In genomic region chr21:26833460-26833939, GRCh38 we compare ENCODE assay signal across 25 cellular contexts. TPM values are rescaled to one million over a fixed set of nuclear protein-coding genes. Genes with fewer than 3 reads are reported as not detected.
DNase-seq lines count a peak whose midpoint lies in the region; ATAC-seq, FAIRE-seq and TF ChIP-seq lines count a peak whose summit lies in the region.
"Had no signal": no experiment of that assay in that cellular context is flagged by ENCODE, and none has a peak within 500 bp of the region (broad histone marks: within the 10 kb centered on the region; RNA-seq: fewer than 3 reads in every experiment).

No MANE protein-coding gene starts in this region.

- H3K4me3 Mint-ChIP-seq in T-helper 1 cell treated with Interleukin-12 subunit alpha and Interleukin-12 subunit beta and Interleukin-4 antibody, amounts not matched to agents 30 μg/mL and 1 μg/mL, for 36 hours, result peak overlapping the region; percentile 10
- H3K4me3 Mint-ChIP-seq in natural killer cell, result peak overlapping the region; percentile 79
- H3K4me3 Mint-ChIP-seq: activated naive CD8-positive, alpha-beta T cell treated with anti-CD3 and anti-CD28 coated beads, Interleukin-2, amount 10 ng/mL, durations not matched to agents 7 days and 5 days; dendritic cell treated with granulocyte-macrophage colony-stimulating factor and Interleukin-4, amounts not matched to agents 40 ng/mL and 50 ng/mL, for 4 days; nephron; stimulated activated naive CD8-positive, alpha-beta T cell treated with anti-CD3 and anti-CD28 coated beads, Interleukin-15, amount 100 ng/mL, for 72 hours had no signal

- H3K27me3 Mint-ChIP-seq in T-helper 1 cell treated with Interleukin-12 subunit alpha and Interleukin-12 subunit beta and Interleukin-4 antibody, amounts not matched to agents 30 μg/mL and 1 μg/mL, for 36 hours (ENCODE audit: low read depth), result peaks cover 2% of the 10 kb centered on the region
- H3K27me3 Mint-ChIP-seq in natural killer cell (ENCODE audit: low read depth in 2 of 2), result no peaks in the 10 kb centered on the region
- H3K27me3 Mint-ChIP-seq: dendritic cell treated with granulocyte-macrophage colony-stimulating factor and Interleukin-4, amounts not matched to agents 40 ng/mL and 50 ng/mL, for 4 days had no signal

- H3K27me3 ChIP-seq in heart left ventricle (no peaks in the 10 kb centered on the region), upper lobe of left lung (no peaks in the 10 kb centered on the region)
- H3K27me3 ChIP-seq: spleen had no signal

- DNase-seq in T-helper 1 cell (no peak), heart left ventricle (peak in 1 of 5 donors; percentile 32), natural killer cell (no peak), upper lobe of left lung (no peak), frontal cortex (ENCODE audit: low spot score in 2 of 2) (no peak)
- DNase-seq: activated CD4-positive, alpha-beta T cell treated with anti-CD3 and anti-CD28 coated beads for 4 hours; activated naive CD8-positive, alpha-beta T cell treated with anti-CD3 and anti-CD28 coated beads, Interleukin-2, amount 10 ng/mL, durations not matched to agents 7 days and 5 days; Caco-2; kidney; NCI-H1105; NCI-H2081; NCI-H510A; RPMI8226; spleen; stimulated activated CD4-positive, alpha-beta T cell treated with anti-CD3 and anti-CD28 coated beads, Interleukin-4, amount 100 ng/mL, for 4 hours; stimulated activated naive CD8-positive, alpha-beta T cell treated with anti-CD3 and anti-CD28 coated beads, Interleukin-15, amount 100 ng/mL, for 72 hours had no signal

- ATAC-seq in heart left ventricle, result peak; percentile 36 to 86 (median 64)
- peak; percentile 59 to 73 (median 69) for ATAC-seq in natural killer cell
- ATAC-seq in upper lobe of left lung (ENCODE audit: low FRiP score in 2 of 2), result peak; percentile 28 to 59
- no peak for ATAC-seq in GM21737 (IDR thresholded peaks at IDR 0.05; ENCODE audit: unreplicated experiment)
- no peak for ATAC-seq in HG02970 (IDR thresholded peaks at IDR 0.05; ENCODE audit: low FRiP score, unreplicated experiment)
- ATAC-seq: stimulated activated naive CD8-positive, alpha-beta T cell treated with anti-CD3 and anti-CD28 coated beads, Interleukin-15, amount 100 ng/mL, for 72 hours had no signal

- 57 to 63% (median 61%) methylated on average over 6 of the region's 6 CpGs for WGBS in heart left ventricle, 4 donors
- 76 to 91% methylated on average over 6 of the region's 6 CpGs for WGBS in upper lobe of left lung, 2 donors

- no peak for TF ChIP-seq EP300 in upper lobe of left lung (IDR thresholded peaks at IDR 0.05)

- no peaks in the 10 kb centered on the region for H3K9me3 ChIP-seq in heart left ventricle
- no peaks in the 10 kb centered on the region for H3K9me3 ChIP-seq in upper lobe of left lung
- H3K9me3 ChIP-seq: Caco-2, prostate gland, spleen had no signal

- intact Hi-C loops in heart left ventricle (cut with DNase I), result loop anchor here in 2 of 10 donors (5.0 kb wide), 2 partner anchors 56 to 61 kb away; no protein-coding TSS in a partner anchor
- intact Hi-C loops in natural killer cell (cut with micrococcal nuclease), result loop anchor here (10.0 kb wide), 1 partner anchor 429 kb away; no protein-coding TSS in a partner anchor

- H3K27ac ChIP-seq in heart left ventricle, result peak overlapping the region in 1 of 12 donors; percentile 5
- no peak overlapping the region for H3K27ac ChIP-seq in upper lobe of left lung
- H3K27ac ChIP-seq: 22Rv1, prostate gland, spleen had no signal

- H3K9me3 Mint-ChIP-seq in T-helper 1 cell treated with Interleukin-12 subunit alpha and Interleukin-12 subunit beta and Interleukin-4 antibody, amounts not matched to agents 30 μg/mL and 1 μg/mL, for 36 hours, result no peaks in the 10 kb centered on the region
- no peaks in the 10 kb centered on the region for H3K9me3 Mint-ChIP-seq in natural killer cell
- H3K9me3 Mint-ChIP-seq: activated naive CD8-positive, alpha-beta T cell treated with anti-CD3 and anti-CD28 coated beads, Interleukin-2, amount 10 ng/mL, durations not matched to agents 7 days and 5 days; activated T-helper 2 cell treated with anti-CD3 and anti-CD28 coated beads, Interferon-gamma antibody, Interleukin-2, Interleukin-4, amounts not matched to agents 10 μg/mL and 5 μg/mL and 100 μg/mL, durations not matched to agents 14 hours and 24 hours and 36 hours; brain; dendritic cell treated with granulocyte-macrophage colony-stimulating factor and Interleukin-4, amounts not matched to agents 40 ng/mL and 50 ng/mL, for 4 days; nephron; stimulated activated naive CD8-positive, alpha-beta T cell treated with anti-CD3 and anti-CD28 coated beads, Interleukin-15, amount 100 ng/mL, for 72 hours had no signal

- H3K36me3 ChIP-seq in heart left ventricle, result peaks cover 2 to 31% (median 22%) of the 10 kb centered on the region in 9 donors
- peaks cover 0 to 27% (median 13%) of the 10 kb centered on the region in 4 donors for H3K36me3 ChIP-seq in upper lobe of left lung
- H3K36me3 ChIP-seq: prostate gland had no signal

- H3K4me3 ChIP-seq in heart left ventricle, result no peak overlapping the region
- no peak overlapping the region for H3K4me3 ChIP-seq in upper lobe of left lung
- H3K4me3 ChIP-seq: prostate gland, spleen had no signal

- H3K4me1 Mint-ChIP-seq in T-helper 1 cell treated with Interleukin-12 subunit alpha and Interleukin-12 subunit beta and Interleukin-4 antibody, amounts not matched to agents 30 μg/mL and 1 μg/mL, for 36 hours (ENCODE audit: low read depth), result peaks cover 36% of the 10 kb centered on the region
- H3K4me1 Mint-ChIP-seq in natural killer cell, result peaks cover 63 to 66% of the 10 kb centered on the region in 2 donors
- H3K4me1 Mint-ChIP-seq: brain had no signal

- TF ChIP-seq CTCF in heart left ventricle (IDR thresholded peaks at IDR 0.05), result no peak
- TF ChIP-seq CTCF in natural killer cell (IDR thresholded peaks at IDR 0.05), result no peak
- TF ChIP-seq CTCF in upper lobe of left lung (IDR thresholded peaks at IDR 0.05), result no peak

- TF ChIP-seq POLR2A in heart left ventricle (IDR thresholded peaks at IDR 0.05) (no peak), upper lobe of left lung (IDR thresholded peaks at IDR 0.05) (no peak)

- peaks cover 8% of the 10 kb centered on the region for H3K36me3 Mint-ChIP-seq in T-helper 1 cell treated with Interleukin-12 subunit alpha and Interleukin-12 subunit beta and Interleukin-4 antibody, amounts not matched to agents 30 μg/mL and 1 μg/mL, for 36 hours (ENCODE audit: low read depth)
- peaks cover 15% of the 10 kb centered on the region for H3K36me3 Mint-ChIP-seq in natural killer cell
- H3K36me3 Mint-ChIP-seq: activated naive CD8-positive, alpha-beta T cell treated with anti-CD3 and anti-CD28 coated beads, Interleukin-2, amount 10 ng/mL, durations not matched to agents 7 days and 5 days had no signal

- H3K4me1 ChIP-seq in heart left ventricle, result peaks cover 0 to 20% (median 16%) of the 10 kb centered on the region in 12 donors
- H3K4me1 ChIP-seq in upper lobe of left lung, result no peaks in the 10 kb centered on the region
- H3K4me1 ChIP-seq: Caco-2, prostate gland had no signal

- peak overlapping the region; percentile 17 for H3K27ac Mint-ChIP-seq in T-helper 1 cell treated with Interleukin-12 subunit alpha and Interleukin-12 subunit beta and Interleukin-4 antibody, amounts not matched to agents 30 μg/mL and 1 μg/mL, for 36 hours
- peak overlapping the region; percentile 84 to 94 for H3K27ac Mint-ChIP-seq in natural killer cell
- H3K27ac Mint-ChIP-seq: activated T-helper 2 cell treated with anti-CD3 and anti-CD28 coated beads, Interferon-gamma antibody, Interleukin-2, Interleukin-4, amounts not matched to agents 10 μg/mL and 5 μg/mL and 100 μg/mL, durations not matched to agents 14 hours and 24 hours and 36 hours; dendritic cell treated with granulocyte-macrophage colony-stimulating factor and Interleukin-4, amounts not matched to agents 40 ng/mL and 50 ng/mL, for 4 days; stimulated activated naive CD8-positive, alpha-beta T cell treated with anti-CD3 and anti-CD28 coated beads, Interleukin-15, amount 100 ng/mL, for 72 hours had no signal

- FAIRE-seq in frontal cortex (lab: Jason Lieb, UNC), result no peak
- FAIRE-seq: kidney had no signal

RNA-seq across cellular contexts. Expression of gene ADAMTS1, which starts 11.7 kb away (rescaled TPM):
- 10 to 100 TPM; 27.5 to 87.8 (median 61.6) TPM for total RNA-seq in heart left ventricle
- 10 to 100 TPM; 14.8 to 29.9 TPM for polyA plus RNA-seq in heart left ventricle
- total RNA-seq in natural killer cell, result 10 to 100 TPM; 12.5 to 18.7 (median 17.1) TPM
- total RNA-seq in upper lobe of left lung, result 100 to 1,000 TPM in 1 of 6 donors, 10 to 100 TPM in 5; 37.9 to 144 (median 58.4) TPM
- total RNA-seq in frontal cortex, result 2.0 TPM
- total RNA-seq: Caco-2 had no signal

Comparison
In these comparisons a context has a peak if more than half of its experiments do, and no peak if none do; other contexts are left out.
1. ATAC-seq: peak in heart left ventricle (4 of 4), natural killer cell (3 of 3) and upper lobe of left lung (2 of 2); none in GM21737 (single experiment) and HG02970 (single experiment).